In the genomic region with DNA sequence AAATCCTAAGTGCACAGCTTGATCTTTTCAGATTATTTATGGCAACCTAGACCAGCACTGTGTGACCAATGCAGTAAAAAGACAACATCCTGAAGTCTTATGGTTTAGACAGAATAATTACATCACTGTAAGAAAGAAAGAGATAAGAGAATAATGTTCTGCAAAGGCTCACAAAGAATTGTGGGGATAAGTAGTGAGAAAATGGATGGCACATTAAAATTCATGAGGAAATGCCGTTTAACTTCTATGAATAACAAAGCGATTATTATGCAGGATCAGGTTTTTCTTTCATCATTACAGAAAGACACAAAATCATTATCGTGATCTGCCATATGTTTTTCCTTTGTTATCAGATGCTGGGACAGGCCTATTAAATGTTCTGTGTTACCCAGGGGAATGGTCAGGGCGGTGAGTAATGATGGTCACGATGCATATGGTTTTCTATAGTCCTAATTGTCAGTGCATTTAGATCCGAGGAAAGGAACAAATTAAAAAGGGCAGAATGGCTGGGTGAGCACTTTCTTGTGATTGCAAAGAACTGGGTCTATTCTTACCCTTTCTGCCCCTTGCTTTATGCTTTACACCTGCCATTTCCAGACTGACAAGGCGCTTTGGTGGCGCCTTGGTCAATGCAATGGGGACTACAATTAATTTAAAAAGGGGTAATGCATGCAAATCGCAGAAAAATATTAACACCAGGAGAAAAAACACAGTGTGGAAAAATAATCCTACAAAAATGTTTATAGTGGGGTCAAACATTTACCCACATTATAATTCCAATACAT, we compare ENCODE assay signal across 1 cellular context.
TF ChIP-seq lines count a peak whose summit lies in the region.

No MANE protein-coding gene starts in this region.

TF ChIP-seq in K562, 482 proteins besides CTCF, POLR2A, EP300 and RAD21 (continues in another document):
- TF ChIP-seq, protein P1, sequence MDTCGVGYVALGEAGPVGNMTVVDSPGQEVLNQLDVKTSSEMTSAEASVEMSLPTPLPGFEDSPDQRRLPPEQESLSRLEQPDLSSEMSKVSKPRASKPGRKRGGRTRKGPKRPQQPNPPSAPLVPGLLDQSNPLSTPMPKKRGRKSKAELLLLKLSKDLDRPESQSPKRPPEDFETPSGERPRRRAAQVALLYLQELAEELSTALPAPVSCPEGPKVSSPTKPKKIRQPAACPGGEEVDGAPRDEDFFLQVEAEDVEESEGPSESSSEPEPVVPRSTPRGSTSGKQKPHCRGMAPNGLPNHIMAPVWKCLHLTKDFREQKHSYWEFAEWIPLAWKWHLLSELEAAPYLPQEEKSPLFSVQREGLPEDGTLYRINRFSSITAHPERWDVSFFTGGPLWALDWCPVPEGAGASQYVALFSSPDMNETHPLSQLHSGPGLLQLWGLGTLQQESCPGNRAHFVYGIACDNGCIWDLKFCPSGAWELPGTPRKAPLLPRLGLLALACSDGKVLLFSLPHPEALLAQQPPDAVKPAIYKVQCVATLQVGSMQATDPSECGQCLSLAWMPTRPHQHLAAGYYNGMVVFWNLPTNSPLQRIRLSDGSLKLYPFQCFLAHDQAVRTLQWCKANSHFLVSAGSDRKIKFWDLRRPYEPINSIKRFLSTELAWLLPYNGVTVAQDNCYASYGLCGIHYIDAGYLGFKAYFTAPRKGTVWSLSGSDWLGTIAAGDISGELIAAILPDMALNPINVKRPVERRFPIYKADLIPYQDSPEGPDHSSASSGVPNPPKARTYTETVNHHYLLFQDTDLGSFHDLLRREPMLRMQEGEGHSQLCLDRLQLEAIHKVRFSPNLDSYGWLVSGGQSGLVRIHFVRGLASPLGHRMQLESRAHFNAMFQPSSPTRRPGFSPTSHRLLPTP (IDR thresholded peaks at IDR 0.05; ENCODE audit: borderline replicate concordance, extremely low read depth, insufficient read length): no peak
- TF ChIP-seq CCNT2 (IDR thresholded peaks at IDR 0.05; ENCODE audit: borderline replicate concordance, extremely low read depth, insufficient read length, low read depth, low read length) (peak; percentile 71), RCOR1 (IDR thresholded peaks at IDR 0.05; ENCODE audit: borderline replicate concordance in 1 of 2, low read depth in 2 of 2, low read length in 2 of 2) (0 out of 4 replicates have a peak, but pooled peaks of 1 of the 2 experiments have one; percentile 30), KLF6 (CRISPR knock-in tag; IDR thresholded peaks at IDR 0.05; ENCODE audit: borderline replicate concordance) (no peak), BRD9 (IDR thresholded peaks at IDR 0.05; ENCODE audit: low read depth, partially characterized antibody) (peak; percentile 55), POLR2AphosphoS2 (IDR thresholded peaks at IDR 0.05; ENCODE audit: low read length) (no peak), ZNF778 (CRISPR knock-in tag; IDR thresholded peaks at IDR 0.05) (no peak), PYGO2 (tag; IDR thresholded peaks at IDR 0.05) (no peak), KDM4B (IDR thresholded peaks at IDR 0.05; ENCODE audit: borderline replicate concordance in 2 of 2, low read depth in 1 of 2) (no peak), ZNF280A (IDR thresholded peaks at IDR 0.05; ENCODE audit: low read depth, partially characterized antibody) (no peak), TAL1 (IDR thresholded peaks at IDR 0.05) (peak; percentile 73), HINFP (tag; conservative IDR thresholded peaks at IDR 0.05; ENCODE audit: low read depth) (no peak), NFE2L1 (tag; IDR thresholded peaks at IDR 0.05; ENCODE audit: borderline replicate concordance, low read depth) (no peak), MXI1 (IDR thresholded peaks at IDR 0.05; ENCODE audit: low read depth, low read length) (no peak), POLR2G (IDR thresholded peaks at IDR 0.05; ENCODE audit: low read depth, low read length) (no peak), SMARCA4 (IDR thresholded peaks at IDR 0.05) (peak; percentile 81; the same call in 1 of the 2 replicates), FOXM1 (IDR thresholded peaks at IDR 0.05; ENCODE audit: low read depth) (peak; percentile 40; the same call in 1 of the 2 replicates), FOXM1 (CRISPR knock-in tag; IDR thresholded peaks at IDR 0.05; ENCODE audit: low read depth) (no peak), SMARCE1 (IDR thresholded peaks at IDR 0.05) (peak; percentile 86; the same call in 1 of the 2 replicates), FOSL1 (tag; conservative IDR thresholded peaks at IDR 0.05) (peak; percentile 85), MTA2 (IDR thresholded peaks at IDR 0.05; ENCODE audit: low read depth) (peak; percentile 64), EWSR1 (IDR thresholded peaks at IDR 0.05; ENCODE audit: borderline replicate concordance, low read depth, partially characterized antibody) (no peak), JUND (IDR thresholded peaks at IDR 0.05; ENCODE audit: borderline replicate concordance, low read depth, low read length) (0 out of 2 replicates have a peak, but pooled peaks have one; percentile 4), JUND (tag; IDR thresholded peaks at IDR 0.05; ENCODE audit: borderline replicate concordance, low read depth, low read length) (no peak), ZFP1 (CRISPR knock-in tag; IDR thresholded peaks at IDR 0.05) (no peak), ESRRA (IDR thresholded peaks at IDR 0.05; ENCODE audit: borderline replicate concordance, low read depth) (peak; percentile 26; the same call in 1 of the 2 replicates), TEAD4 (IDR thresholded peaks at IDR 0.05; ENCODE audit: low read length) (peak; percentile 68; the same call in 1 of the 2 replicates), TEAD4 (CRISPR knock-in tag; IDR thresholded peaks at IDR 0.05; ENCODE audit: borderline replicate concordance) (no peak), NBN (IDR thresholded peaks at IDR 0.05; ENCODE audit: low read depth) (0 out of 2 replicates have a peak, but pooled peaks have one; percentile 31), ATF1 (CRISPR knock-in tag; IDR thresholded peaks at IDR 0.05) (no peak), ATF1 (tag; IDR thresholded peaks at IDR 0.05) (no peak), TCF3 (CRISPR knock-in tag; IDR thresholded peaks at IDR 0.05) (peak; percentile 35; the same call in 1 of the 2 replicates), ZBTB33 (CRISPR knock-in tag; IDR thresholded peaks at IDR 0.05) (peak; percentile 59; the same call in 1 of the 2 replicates), ZNF24 (IDR thresholded peaks at IDR 0.05) (no peak)
- TF ChIP-seq, protein P2, sequence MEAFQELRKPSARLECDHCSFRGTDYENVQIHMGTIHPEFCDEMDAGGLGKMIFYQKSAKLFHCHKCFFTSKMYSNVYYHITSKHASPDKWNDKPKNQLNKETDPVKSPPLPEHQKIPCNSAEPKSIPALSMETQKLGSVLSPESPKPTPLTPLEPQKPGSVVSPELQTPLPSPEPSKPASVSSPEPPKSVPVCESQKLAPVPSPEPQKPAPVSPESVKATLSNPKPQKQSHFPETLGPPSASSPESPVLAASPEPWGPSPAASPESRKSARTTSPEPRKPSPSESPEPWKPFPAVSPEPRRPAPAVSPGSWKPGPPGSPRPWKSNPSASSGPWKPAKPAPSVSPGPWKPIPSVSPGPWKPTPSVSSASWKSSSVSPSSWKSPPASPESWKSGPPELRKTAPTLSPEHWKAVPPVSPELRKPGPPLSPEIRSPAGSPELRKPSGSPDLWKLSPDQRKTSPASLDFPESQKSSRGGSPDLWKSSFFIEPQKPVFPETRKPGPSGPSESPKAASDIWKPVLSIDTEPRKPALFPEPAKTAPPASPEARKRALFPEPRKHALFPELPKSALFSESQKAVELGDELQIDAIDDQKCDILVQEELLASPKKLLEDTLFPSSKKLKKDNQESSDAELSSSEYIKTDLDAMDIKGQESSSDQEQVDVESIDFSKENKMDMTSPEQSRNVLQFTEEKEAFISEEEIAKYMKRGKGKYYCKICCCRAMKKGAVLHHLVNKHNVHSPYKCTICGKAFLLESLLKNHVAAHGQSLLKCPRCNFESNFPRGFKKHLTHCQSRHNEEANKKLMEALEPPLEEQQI (IDR thresholded peaks at IDR 0.05): no peak
- TF ChIP-seq, protein P3, sequence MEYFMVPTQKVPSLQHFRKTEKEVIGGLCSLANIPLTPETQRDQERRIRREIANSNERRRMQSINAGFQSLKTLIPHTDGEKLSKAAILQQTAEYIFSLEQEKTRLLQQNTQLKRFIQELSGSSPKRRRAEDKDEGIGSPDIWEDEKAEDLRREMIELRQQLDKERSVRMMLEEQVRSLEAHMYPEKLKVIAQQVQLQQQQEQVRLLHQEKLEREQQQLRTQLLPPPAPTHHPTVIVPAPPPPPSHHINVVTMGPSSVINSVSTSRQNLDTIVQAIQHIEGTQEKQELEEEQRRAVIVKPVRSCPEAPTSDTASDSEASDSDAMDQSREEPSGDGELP (CRISPR knock-in tag; IDR thresholded peaks at IDR 0.05; ENCODE audit: borderline replicate concordance): peak; percentile 15; the same call in 1 of the 2 replicates
- TF ChIP-seq, protein P4, sequence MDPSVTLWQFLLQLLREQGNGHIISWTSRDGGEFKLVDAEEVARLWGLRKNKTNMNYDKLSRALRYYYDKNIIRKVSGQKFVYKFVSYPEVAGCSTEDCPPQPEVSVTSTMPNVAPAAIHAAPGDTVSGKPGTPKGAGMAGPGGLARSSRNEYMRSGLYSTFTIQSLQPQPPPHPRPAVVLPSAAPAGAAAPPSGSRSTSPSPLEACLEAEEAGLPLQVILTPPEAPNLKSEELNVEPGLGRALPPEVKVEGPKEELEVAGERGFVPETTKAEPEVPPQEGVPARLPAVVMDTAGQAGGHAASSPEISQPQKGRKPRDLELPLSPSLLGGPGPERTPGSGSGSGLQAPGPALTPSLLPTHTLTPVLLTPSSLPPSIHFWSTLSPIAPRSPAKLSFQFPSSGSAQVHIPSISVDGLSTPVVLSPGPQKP (CRISPR knock-in tag; IDR thresholded peaks at IDR 0.05): no peak
